9 cellular contexts compared by ENCODE assay signal in the genomic region with DNA sequence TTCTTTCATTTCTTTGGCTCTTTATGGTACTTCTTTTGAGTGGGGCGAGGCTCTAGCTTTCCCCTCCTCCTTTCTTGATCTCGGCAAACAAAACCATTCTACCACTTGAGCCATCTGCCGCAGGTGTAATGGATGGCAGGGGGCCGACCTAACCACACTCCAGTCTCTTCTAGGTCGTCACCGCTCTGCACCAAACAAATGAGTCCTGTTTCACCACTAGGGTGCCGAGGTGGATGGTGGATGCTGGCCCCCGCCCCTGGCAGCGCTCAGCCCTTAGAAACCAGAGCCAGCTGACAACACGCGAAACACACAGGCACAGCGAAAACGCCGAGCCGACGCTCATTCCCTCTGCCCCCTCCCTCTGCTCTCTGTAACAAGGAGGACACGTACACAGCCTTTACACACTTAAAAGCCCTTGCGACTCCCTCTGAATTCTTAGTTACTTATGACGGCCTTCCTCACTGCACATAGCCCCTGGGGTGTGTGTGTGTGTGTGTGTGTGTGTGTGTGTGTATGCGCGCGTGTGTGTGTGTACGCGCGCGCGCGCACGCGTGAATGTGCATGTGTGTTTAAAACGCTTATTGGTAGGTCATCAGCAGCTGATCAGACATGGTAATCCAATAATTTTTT.
DNase-seq lines count a peak whose midpoint lies in the region; ATAC-seq and TF ChIP-seq lines count a peak whose summit lies in the region.
"Had no signal": no experiment of that assay in that cellular context is flagged by ENCODE, and none has a peak within 500 bp of the region (broad histone marks: within the 10 kb centered on the region; RNA-seq: fewer than 3 reads in every experiment).

No MANE protein-coding gene starts in this region.

- no peak for TF ChIP-seq POLR2A in body of pancreas (IDR thresholded peaks at IDR 0.05)

- H3K4me1 ChIP-seq in body of pancreas = peaks cover 28% of the 10 kb centered on the region

- WGBS in body of pancreas, 2 donors = 1 to 4% methylated on average over 30 to 31 of the region's 31 CpGs

- H3K9me3 ChIP-seq in body of pancreas = no peaks in the 10 kb centered on the region

- H3K4me3 ChIP-seq in body of pancreas = no peak overlapping the region
- H3K4me3 ChIP-seq: lung had no signal

- intact Hi-C loops in body of pancreas (cut with DNase I) = loop anchor here (5.0 to 10.0 kb wide), 2 partner anchors 539 to 906 kb away; no protein-coding TSS in a partner anchor

- no peaks in the 10 kb centered on the region for H3K36me3 ChIP-seq in body of pancreas (replicated peaks in 1 of 2; ENCODE audit: insufficient read depth in 1 of 2, low read depth in 2 of 2)

- H3K27ac ChIP-seq in body of pancreas = no peak overlapping the region

- ATAC-seq in HG02981 (IDR thresholded peaks at IDR 0.05; ENCODE audit: unreplicated experiment) (peak; percentile 41), body of pancreas (no peak), HG02884 (IDR thresholded peaks at IDR 0.05; ENCODE audit: unreplicated experiment) (no peak), GM19035 (IDR thresholded peaks at IDR 0.05; ENCODE audit: unreplicated experiment) (no peak)

- TF ChIP-seq CTCF in body of pancreas (IDR thresholded peaks at IDR 0.05) = peak in 3 of 7 experiments; percentile 7 to 8 (median 7)

- peak; percentile 9 for DNase-seq in NCI-H2196 treated with DMSO at 0.1 percent for 48 hours (lab: John Stamatoyannopoulos, UW; ENCODE audit: unreplicated experiment)
- no peak for DNase-seq in NCI-H2196 (lab: John Stamatoyannopoulos, UW; ENCODE audit: unreplicated experiment)
- peak; percentile 89 to 92 for DNase-seq in NCI-H526 (lab: John Stamatoyannopoulos, UW)
- DNase-seq in glomerular visceral epithelial cell (ENCODE audit: extremely low spot score) = peak; percentile 20
- no peak for DNase-seq in body of pancreas

- H3K27me3 ChIP-seq in body of pancreas = peaks cover 0 to 68% of the 10 kb centered on the region in 2 donors

Comparison
In these comparisons a context has a peak if more than half of its experiments do, and no peak if none do; other contexts are left out.
1. DNase-seq: peak in NCI-H2196 treated with DMSO at 0.1 percent for 48 hours (single experiment), NCI-H526 (2 of 2) and glomerular visceral epithelial cell (single experiment); none in NCI-H2196 (single experiment) and body of pancreas (0 of 4).